8 cellular contexts compared by ENCODE assay signal in the genomic region with DNA sequence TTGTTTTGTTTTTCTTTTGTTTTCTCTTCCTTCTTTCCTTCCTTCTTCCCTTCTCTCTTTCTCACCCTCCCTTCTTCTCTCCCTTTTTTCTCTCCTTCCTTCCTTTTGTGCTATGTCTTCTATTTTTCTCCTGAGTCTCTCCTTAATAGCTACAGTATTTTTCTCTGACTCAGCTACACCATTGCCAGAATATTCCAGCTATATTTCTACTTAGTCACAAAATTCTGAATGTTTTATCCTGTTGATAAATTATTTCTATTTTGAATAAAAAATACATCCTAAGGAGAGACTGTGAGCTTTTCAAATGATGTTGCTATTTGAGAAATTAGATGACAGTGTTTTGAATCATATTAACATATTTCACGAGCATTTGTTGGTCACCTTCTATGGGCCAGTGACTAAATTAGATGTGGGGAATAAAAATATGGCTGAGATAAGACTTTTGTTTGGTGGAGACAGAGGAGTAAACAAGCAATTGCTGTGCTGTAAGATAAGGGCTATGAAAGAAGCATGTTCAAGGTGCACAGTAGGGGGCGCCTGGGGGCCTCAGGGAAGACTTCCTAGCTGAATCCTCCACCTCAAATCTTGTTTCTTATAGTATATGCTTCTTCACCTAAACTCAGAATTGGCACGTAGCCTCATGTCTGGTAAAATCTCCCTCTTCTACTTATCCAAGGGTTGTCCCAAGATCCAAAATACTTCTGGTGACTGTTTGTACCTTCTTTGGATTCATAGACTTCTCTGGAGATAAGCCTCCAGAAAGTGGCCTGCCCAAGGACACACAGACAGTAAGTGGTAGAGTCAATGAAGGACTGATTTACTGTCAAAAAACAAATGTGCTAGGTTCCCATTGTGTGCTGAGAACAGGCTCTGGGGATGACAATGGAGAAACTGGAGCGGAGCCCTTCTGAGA.
A peak's percentile ranks its signal among the peaks of the same experiment; 100 is the strongest.
DNase-seq lines count a peak whose midpoint lies in the region; TF ChIP-seq lines count a peak whose summit lies in the region.

No MANE protein-coding gene starts in this region.

- H3K4me3 Mint-ChIP-seq in endothelial cell (ENCODE audit: unreplicated experiment) = no peak overlapping the region

- TF ChIP-seq CTCF in WI38 (IDR thresholded peaks at IDR 0.05; ENCODE audit: low read depth, low read length) (peak; percentile 55), endothelial cell (IDR thresholded peaks at IDR 0.05; ENCODE audit: unreplicated experiment) (peak; percentile 57)

- H3K4me1 Mint-ChIP-seq in endothelial cell (ENCODE audit: unreplicated experiment) = peaks cover 2% of the 10 kb centered on the region

- no peak overlapping the region for H3K4me3 ChIP-seq in WI38 (ENCODE audit: low read depth, low read length)

- no peaks in the 10 kb centered on the region for H3K27me3 Mint-ChIP-seq in endothelial cell (ENCODE audit: unreplicated experiment)

- H3K36me3 Mint-ChIP-seq in endothelial cell (ENCODE audit: low read depth, unreplicated experiment) = no peaks in the 10 kb centered on the region

- no peaks in the 10 kb centered on the region for H3K9me3 Mint-ChIP-seq in endothelial cell (ENCODE audit: unreplicated experiment)

- DNase-seq in DMS153 (lab: John Stamatoyannopoulos, UW) = peak; percentile 40
- DNase-seq in Kasumi-1 (lab: John Stamatoyannopoulos, UW) = peak; percentile 28 to 52
- peak; percentile 67 for DNase-seq in endothelial cell (ENCODE audit: low spot score)
- DNase-seq in renal cortical epithelial cell (ENCODE audit: low read depth) = peak; percentile 34
- DNase-seq in Ammon's horn (ENCODE audit: low spot score) = no peak
- DNase-seq in LoVo (ENCODE audit: low spot score) = no peak
- no peak for DNase-seq in occipital lobe (lab: John Stamatoyannopoulos, UW)

- no peak overlapping the region for H3K27ac Mint-ChIP-seq in endothelial cell (ENCODE audit: unreplicated experiment)

Comparison
In these comparisons a context has a peak if more than half of its experiments do, and no peak if none do; other contexts are left out.
1. DNase-seq: peak in DMS153 (single experiment), Kasumi-1 (2 of 2), endothelial cell (single experiment) and renal cortical epithelial cell (single experiment); none in Ammon's horn (single experiment), LoVo (single experiment) and occipital lobe (single experiment).